ENCODE assay signal across 16 cellular contexts in the genomic region with DNA sequence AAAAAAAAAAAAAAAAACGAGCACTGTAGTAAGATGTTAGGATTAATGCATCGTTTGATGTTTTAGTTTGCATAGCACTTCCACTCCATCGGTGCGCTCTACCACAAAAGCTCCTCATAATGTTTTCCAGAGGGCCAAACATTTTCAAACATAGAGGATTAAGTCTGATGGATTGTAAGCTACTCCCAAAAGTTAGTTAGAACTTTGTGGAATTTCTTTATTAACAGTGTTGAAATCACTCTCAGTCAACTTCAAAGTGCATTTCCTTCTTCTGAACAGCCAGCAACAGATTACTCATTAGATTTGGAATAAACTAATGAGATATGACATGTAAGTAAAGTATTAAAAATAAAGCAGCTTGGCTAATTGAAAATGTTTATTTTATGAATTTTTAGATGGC. TPM values are rescaled to one million over a fixed set of nuclear protein-coding genes. Genes with fewer than 3 reads are reported as not detected.
DNase-seq lines count a peak whose midpoint lies in the region; ATAC-seq and TF ChIP-seq lines count a peak whose summit lies in the region.
"Had no signal": no experiment of that assay in that cellular context is flagged by ENCODE, and none has a peak within 500 bp of the region (broad histone marks: within the 10 kb centered on the region; RNA-seq: fewer than 3 reads in every experiment).

No MANE protein-coding gene starts in this region.

- H3K4me1 ChIP-seq in IMR-90 (ENCODE audit: control insufficient read depth, insufficient read depth, low read length) (peaks cover 5% of the 10 kb centered on the region), mesenchymal stem cell (ENCODE audit: control insufficient read depth, insufficient read depth, low read depth, low read length) (no peaks in the 10 kb centered on the region), smooth muscle cell (ENCODE audit: low read depth) (no peaks in the 10 kb centered on the region), A673 (ENCODE audit: insufficient read depth, low read length, poor library complexity, severe bottlenecking) (no peaks in the 10 kb centered on the region)
- H3K4me1 ChIP-seq: A549; BLaER1 treated with 17β-estradiol and CSF1 and Interleukin-3, amounts not matched to agents 10 nM and 100 nM; HAP-1 had no signal

- no peak overlapping the region for H3K56ac ChIP-seq in IMR-90 (ENCODE audit: extremely low read depth, insufficient read depth, low read length)

- ATAC-seq in IMR-90 (ENCODE audit: low read depth) (peak; percentile 72), HG02840 (IDR thresholded peaks at IDR 0.05; ENCODE audit: low FRiP score, unreplicated experiment) (no peak)
- ATAC-seq: A549 had no signal

- no peaks in the 10 kb centered on the region for H3K36me3 Mint-ChIP-seq in CD14-positive monocyte
- H3K36me3 Mint-ChIP-seq: CD4-positive, alpha-beta memory T cell had no signal

- no peak overlapping the region for H3K4ac ChIP-seq in IMR-90 (ENCODE audit: low read depth, low read length)
- no peak overlapping the region for H3K4ac ChIP-seq in mesenchymal stem cell (ENCODE audit: low read depth in 1 of 2, low read length in 2 of 2)

- H3K36me3 ChIP-seq in IMR-90 (ENCODE audit: control insufficient read depth, insufficient read depth, low read length) (no peaks in the 10 kb centered on the region), mesenchymal stem cell (ENCODE audit: control insufficient read depth in 1 of 2, insufficient read depth in 2 of 2, low read depth in 1 of 2, low read length in 2 of 2) (no peaks in the 10 kb centered on the region), smooth muscle cell (ENCODE audit: low read depth) (no peaks in the 10 kb centered on the region), A673 (ENCODE audit: insufficient read depth, low read length, poor library complexity, severe bottlenecking) (no peaks in the 10 kb centered on the region)
- H3K36me3 ChIP-seq: BLaER1 treated with 17β-estradiol and CSF1 and Interleukin-3, amounts not matched to agents 10 nM and 100 nM; HAP-1 had no signal

- H4K20me1 ChIP-seq in IMR-90 (ENCODE audit: insufficient read depth, low read length): no peaks in the 10 kb centered on the region
- H4K20me1 ChIP-seq in smooth muscle cell (ENCODE audit: low read depth): no peaks in the 10 kb centered on the region
- H4K20me1 ChIP-seq: BLaER1 treated with 17β-estradiol and CSF1 and Interleukin-3, amounts not matched to agents 10 nM and 100 nM had no signal

- H3K23ac ChIP-seq in IMR-90 (ENCODE audit: low read depth, low read length) (no peak overlapping the region), mesenchymal stem cell (ENCODE audit: low read length in 2 of 2) (no peak overlapping the region)

- no peak overlapping the region for H2BK5ac ChIP-seq in IMR-90 (ENCODE audit: low read depth, low read length, poor library complexity, severe bottlenecking)
- no peak overlapping the region for H2BK5ac ChIP-seq in mesenchymal stem cell (ENCODE audit: low read depth, low read length, poor library complexity, severe bottlenecking)

- intact Hi-C loops in IMR-90 (cut with micrococcal nuclease): no loop called here
- intact Hi-C loops in CD14-positive monocyte (cut with micrococcal nuclease): no loop called here
- intact Hi-C loops in A673 (cut with micrococcal nuclease; ENCODE audit: unreplicated experiment): no loop called here

- H3K27ac ChIP-seq in IMR-90 (ENCODE audit: insufficient read depth, low read length) (no peak overlapping the region), mesenchymal stem cell (ENCODE audit: low read length, poor library complexity, severe bottlenecking) (no peak overlapping the region), smooth muscle cell (ENCODE audit: low read depth) (peak overlapping the region; percentile 31), A673 (ENCODE audit: low read depth, low read length, poor library complexity, severe bottlenecking) (no peak overlapping the region)
- H3K27ac ChIP-seq: A549; BLaER1 treated with 17β-estradiol and CSF1 and Interleukin-3, amounts not matched to agents 10 nM and 100 nM had no signal

- no peak overlapping the region for H4K5ac ChIP-seq in IMR-90 (ENCODE audit: low read depth, low read length)

- dilution Hi-C loops in IMR-90 (cut with HindIII; ENCODE audit: low sequenced_read_pairs, unreplicated experiment): no loop called here

- no peak for TF ChIP-seq POLR2A in IMR-90 (IDR thresholded peaks at IDR 0.05; ENCODE audit: low read depth, low read length)

- H3K4me1 Mint-ChIP-seq in CD14-positive monocyte: no peaks in the 10 kb centered on the region

- H2AFZ ChIP-seq in IMR-90 (replicated peaks; ENCODE audit: low read length, poor library complexity) (no peak overlapping the region), mesenchymal stem cell (ENCODE audit: low read depth, low read length) (no peak overlapping the region), smooth muscle cell (ENCODE audit: low read depth) (peak overlapping the region; percentile 5)

- H2BK120ac ChIP-seq in IMR-90 (ENCODE audit: low read depth, low read length) (no peak overlapping the region), mesenchymal stem cell (ENCODE audit: low read depth, low read length) (no peak overlapping the region)

- peaks cover 0 to 13% (median 5%) of the 10 kb centered on the region in 7 donors for H3K9me3 Mint-ChIP-seq in CD14-positive monocyte

- H3K79me2 ChIP-seq in smooth muscle cell (ENCODE audit: low read depth): no peaks in the 10 kb centered on the region

- no peak overlapping the region for H3K27ac Mint-ChIP-seq in CD14-positive monocyte
- H3K27ac Mint-ChIP-seq: CD4-positive, alpha-beta memory T cell had no signal

- no peak overlapping the region for H2BK12ac ChIP-seq in mesenchymal stem cell (ENCODE audit: low read length in 2 of 2)

- H3K18ac ChIP-seq in IMR-90 (ENCODE audit: low read depth, low read length) (no peak overlapping the region), mesenchymal stem cell (ENCODE audit: low read depth in 1 of 2, low read length in 2 of 2) (no peak overlapping the region)

- no peak overlapping the region for H2BK15ac ChIP-seq in IMR-90 (ENCODE audit: low read depth, low read length)
- no peak overlapping the region for H2BK15ac ChIP-seq in mesenchymal stem cell (ENCODE audit: low read depth, poor library complexity, severe bottlenecking)

- H3K9ac ChIP-seq in IMR-90 (ENCODE audit: low read depth, low read length) (no peak overlapping the region), mesenchymal stem cell (ENCODE audit: low read length) (no peak overlapping the region), smooth muscle cell (ENCODE audit: low read depth) (no peak overlapping the region)
- H3K9ac ChIP-seq: BLaER1 treated with 17β-estradiol and CSF1 and Interleukin-3, amounts not matched to agents 10 nM and 100 nM had no signal

- H3K27me3 ChIP-seq in IMR-90 (ENCODE audit: control insufficient read depth, insufficient read depth, low read length) (no peaks in the 10 kb centered on the region; the same call in 1 of the 2 replicates), mesenchymal stem cell (ENCODE audit: control insufficient read depth in 1 of 2, insufficient read depth in 1 of 2, low read length in 2 of 2) (no peaks in the 10 kb centered on the region), smooth muscle cell (ENCODE audit: low read depth) (no peaks in the 10 kb centered on the region), A673 (replicated peaks; ENCODE audit: insufficient read depth, low read depth, low read length, poor library complexity) (no peaks in the 10 kb centered on the region)
- H3K27me3 ChIP-seq: BLaER1 treated with 17β-estradiol and CSF1 and Interleukin-3, amounts not matched to agents 10 nM and 100 nM had no signal

- TF ChIP-seq CTCF in IMR-90 (conservative IDR thresholded peaks at IDR 0.05; ENCODE audit: low read depth, low read length) (no peak), fibroblast of villous mesenchyme (IDR thresholded peaks at IDR 0.05; ENCODE audit: insufficient read depth, low read depth, low read length) (no peak), smooth muscle cell (IDR thresholded peaks at IDR 0.05; ENCODE audit: borderline replicate concordance, insufficient read depth, poor library complexity, severe bottlenecking) (no peak), CD14-positive monocyte (IDR thresholded peaks at IDR 0.05) (no peak), A673 (conservative IDR thresholded peaks at IDR 0.05; ENCODE audit: low read depth, low read length) (no peak)

- DNase-seq in IMR-90: no peak
- DNase-seq in fibroblast of villous mesenchyme (ENCODE audit: low read depth): peak; percentile 63
- peak; percentile 50 for DNase-seq in mesenchymal stem cell
- no peak for DNase-seq in smooth muscle cell (lab: John Stamatoyannopoulos, UW; ENCODE audit: unreplicated experiment)
- no peak for DNase-seq in CD14-positive monocyte (ENCODE audit: low spot score)
- DNase-seq in A673 (ENCODE audit: low spot score): no peak
- DNase-seq: CD4-positive, alpha-beta memory T cell; COR-L47; DND-41; GF-D8 had no signal

- in situ Hi-C loops in IMR-90 (cut with MboI; ENCODE audit: low sequenced_read_pairs): no loop called here

- POLR2A ChIA-PET in IMR-90 (lab: Charles Lee; ENCODE audit: unreplicated experiment): no interaction called here
- POLR2A ChIA-PET in A673 (lab: Charles Lee; ENCODE audit: low non-redundant PET): no interaction called here

- no peaks in the 10 kb centered on the region for H3K9me1 ChIP-seq in IMR-90 (ENCODE audit: insufficient read depth, low read length)

- H4K91ac ChIP-seq in IMR-90 (ENCODE audit: insufficient read depth, low read depth, low read length) (no peak overlapping the region), mesenchymal stem cell (ENCODE audit: low read length) (no peak overlapping the region)

- BruUV-seq in IMR-90 (replicated peaks; lab: Mats Ljungman, UMichigan): no TSS peak
- no TSS peak for BruUV-seq in A673 (replicated peaks; lab: Mats Ljungman, UMichigan)

- H3K9me3 ChIP-seq in IMR-90 (ENCODE audit: control insufficient read depth, insufficient read depth, low read length) (no peaks in the 10 kb centered on the region; the same call in 1 of the 2 replicates), mesenchymal stem cell (ENCODE audit: control insufficient read depth, low read length) (peaks cover 9% of the 10 kb centered on the region), smooth muscle cell (replicated peaks; ENCODE audit: low read depth) (peaks cover 11% of the 10 kb centered on the region), A673 (ENCODE audit: low read depth, low read length, poor library complexity, severe bottlenecking) (peaks cover 4% of the 10 kb centered on the region)
- H3K9me3 ChIP-seq: HAP-1 had no signal

- H2AK5ac ChIP-seq in IMR-90 (ENCODE audit: low read depth, low read length): no peak overlapping the region
- H2AK5ac ChIP-seq in mesenchymal stem cell (ENCODE audit: low read length, severe bottlenecking): no peak overlapping the region

- no peak overlapping the region for H3K4me3 ChIP-seq in IMR-90 (ENCODE audit: insufficient read depth, low read depth, low read length)
- H3K4me3 ChIP-seq in fibroblast of villous mesenchyme (ENCODE audit: low read depth, low read length): no peak overlapping the region
- no peak overlapping the region for H3K4me3 ChIP-seq in mesenchymal stem cell (ENCODE audit: insufficient read depth in 1 of 2, low read depth in 1 of 2, low read length in 2 of 2)
- no peak overlapping the region for H3K4me3 ChIP-seq in smooth muscle cell
- H3K4me3 ChIP-seq in A673 (ENCODE audit: low read depth, low read length, poor library complexity, severe bottlenecking): no peak overlapping the region
- H3K4me3 ChIP-seq: A549; BLaER1 treated with 17β-estradiol and CSF1 and Interleukin-3, amounts not matched to agents 10 nM and 100 nM; HAP-1 had no signal

- H3K79me1 ChIP-seq in IMR-90 (ENCODE audit: low read depth in 1 of 2, low read length in 2 of 2) (no peaks in the 10 kb centered on the region), mesenchymal stem cell (replicated peaks; ENCODE audit: low read length, poor library complexity, severe bottlenecking) (no peaks in the 10 kb centered on the region)

- H2AK9ac ChIP-seq in IMR-90 (replicated peaks; ENCODE audit: low read depth, low read length, poor library complexity): no peak overlapping the region

- TF ChIP-seq RAD21 in IMR-90 (IDR thresholded peaks at IDR 0.05; ENCODE audit: low read length): no peak

- H3K14ac ChIP-seq in IMR-90 (replicated peaks; ENCODE audit: low read depth, low read length): no peak overlapping the region
- no peak overlapping the region for H3K14ac ChIP-seq in mesenchymal stem cell (ENCODE audit: low read length in 2 of 2)

- H4K8ac ChIP-seq in IMR-90 (ENCODE audit: low read depth in 2 of 2, low read length in 2 of 2) (no peak overlapping the region), mesenchymal stem cell (ENCODE audit: low read length) (no peak overlapping the region)

- H3K27me3 Mint-ChIP-seq in CD14-positive monocyte (ENCODE audit: low read depth in 3 of 3): peaks cover 2 to 5% (median 2%) of the 10 kb centered on the region in 3 donors
- H3K27me3 Mint-ChIP-seq: CD4-positive, alpha-beta memory T cell had no signal

- CTCF ChIA-PET in IMR-90 (lab: Yijun Ruan, JAX): interaction anchor here (0.6 kb wide), 1 partner anchor 400 kb away, joined by 3 read pairs; no protein-coding TSS in a partner anchor
- CTCF ChIA-PET in A673 (lab: Charles Lee): no interaction called here

- H3F3A ChIP-seq in smooth muscle cell (ENCODE audit: low read depth): peaks cover 9% of the 10 kb centered on the region

- peak overlapping the region; percentile 5 for H3K4me2 ChIP-seq in IMR-90 (ENCODE audit: low read depth, low read length)
- H3K4me2 ChIP-seq in mesenchymal stem cell (ENCODE audit: low read length, poor library complexity, severe bottlenecking): no peak overlapping the region
- H3K4me2 ChIP-seq in smooth muscle cell: peak overlapping the region; percentile 37
- H3K4me2 ChIP-seq: A549; BLaER1 treated with 17β-estradiol and CSF1 and Interleukin-3, amounts not matched to agents 10 nM and 100 nM had no signal

- no peak overlapping the region for H3K4me3 Mint-ChIP-seq in CD14-positive monocyte
- H3K4me3 Mint-ChIP-seq: CD4-positive, alpha-beta memory T cell had no signal

- H2BK20ac ChIP-seq in IMR-90 (ENCODE audit: low read depth, low read length): no peak overlapping the region

- WGBS in IMR-90 (ENCODE audit: extremely low coverage in 2 of 2, insufficient read length in 1 of 2), 2 experiments: no CpG with 5 or more reads among the region's 4 CpGs
- WGBS in mesenchymal stem cell: 47% methylated on average over 3 of the region's 4 CpGs
- WGBS in smooth muscle cell (ENCODE audit: low lambda C conversion rate): 35% methylated on average over 4 of the region's 4 CpGs

RNA-seq across cellular contexts. Expression of a gene that starts 30.1 kb away (rescaled TPM):
- under 0.01 TPM in 1 of 2 replicates, not detected in the other for total RNA-seq in IMR-90 (2012; rRNA removed)
- polyA plus RNA-seq in IMR-90 (2012; rRNA removed): 0.09 and 0.10 TPM in 2 replicates
- polyA plus RNA-seq in IMR-90 (2012; cell fraction: cytosol; rRNA removed): 0.03 TPM in 1 of 2 replicates, not detected in the other
- polyA plus RNA-seq in IMR-90 (2012; cell fraction: nucleus; rRNA removed; ENCODE audit: low replicate concordance): 0.06 TPM in 1 of 2 replicates, not detected in the other
- total RNA-seq in fibroblast of villous mesenchyme: 0.43 TPM in 1 of 2 replicates, not detected in the other
- 0.03 TPM for polyA plus RNA-seq in mesenchymal stem cell (2013, experiment 1 of 2)
- polyA plus RNA-seq in mesenchymal stem cell (2013, experiment 2 of 2): 0.01 TPM
- total RNA-seq in smooth muscle cell: not detected in 2 replicates
- not detected in 2 replicates for polyA plus RNA-seq in smooth muscle cell
- polyA plus RNA-seq in CD14-positive monocyte: not detected
- not detected in 2 replicates for total RNA-seq in A673 (2021)
- total RNA-seq: CD4-positive, alpha-beta memory T cell; H1; HT1080 had no signal
- polyA plus RNA-seq: CD4-positive, alpha-beta memory T cell; H1 had no signal

Comparison
In these comparisons a context has a peak if more than half of its experiments do, and no peak if none do; other contexts are left out.
1. DNase-seq: peak in fibroblast of villous mesenchyme (single experiment) and mesenchymal stem cell (single experiment); none in IMR-90 (single experiment), smooth muscle cell (single experiment), CD14-positive monocyte (single experiment) and A673 (single experiment).